Comparison of ENCODE assay signal across 17 cellular contexts in genomic region chr12:113120670-113121370, GRCh38.
A peak's percentile ranks its signal among the peaks of the same experiment; 100 is the strongest.
DNase-seq lines count a peak whose midpoint lies in the region; ATAC-seq and TF ChIP-seq lines count a peak whose summit lies in the region.
"Had no signal": no experiment of that assay in that cellular context is flagged by ENCODE, and none has a peak within 500 bp of the region (broad histone marks: within the 10 kb centered on the region; RNA-seq: fewer than 3 reads in every experiment).

No MANE protein-coding gene starts in this region.

- no peak overlapping the region for H3K27ac Mint-ChIP-seq in stimulated activated effector memory CD8-positive, alpha-beta T cell treated with anti-CD3 and anti-CD28 coated beads, Interleukin-12 subunit alpha, Interleukin-12 subunit beta, amount 100 ng/mL, for 72 hours
- H3K27ac Mint-ChIP-seq: endodermal cell, T-helper 17 cell had no signal

- no peaks in the 10 kb centered on the region for H3K27me3 ChIP-seq in RWPE2 (ENCODE audit: insufficient read depth, poor library complexity, severe bottlenecking)
- H3K27me3 ChIP-seq: cardiac muscle cell, upper lobe of left lung had no signal

- TF ChIP-seq CTCF in RWPE2 (IDR thresholded peaks at IDR 0.05; ENCODE audit: poor library complexity, severe bottlenecking) = no peak
- no peak for TF ChIP-seq CTCF in GM10266 (IDR thresholded peaks at IDR 0.05; ENCODE audit: control insufficient read depth, insufficient read depth, low read depth, missing control alignments)

- no peak overlapping the region for H3K4me3 ChIP-seq in RWPE2 (ENCODE audit: severe bottlenecking)
- H3K4me3 ChIP-seq: cardiac muscle cell, gastroesophageal sphincter, upper lobe of left lung had no signal

- no peaks in the 10 kb centered on the region for H3K9me3 ChIP-seq in RWPE2 (ENCODE audit: severe bottlenecking)

- H3K4me1 Mint-ChIP-seq in stimulated activated effector memory CD8-positive, alpha-beta T cell treated with anti-CD3 and anti-CD28 coated beads, Interleukin-12 subunit alpha, Interleukin-12 subunit beta, amount 100 ng/mL, for 72 hours = no peaks in the 10 kb centered on the region
- H3K4me1 Mint-ChIP-seq: CD4-positive, CD25-positive, alpha-beta regulatory T cell; endodermal cell; T-helper 17 cell had no signal

- ATAC-seq in RWPE2 (ENCODE audit: low read depth) (peak; percentile 32; the same call in 2 of the 3 replicates), GM21381 (IDR thresholded peaks at IDR 0.05; ENCODE audit: unreplicated experiment) (no peak)
- ATAC-seq in stimulated activated effector memory CD8-positive, alpha-beta T cell treated with anti-CD3 and anti-CD28 coated beads, Interleukin-12 subunit alpha, Interleukin-12 subunit beta, amount 100 ng/mL, for 72 hours = peak; percentile 11
- ATAC-seq: gastroesophageal sphincter, sciatic nerve, T-helper 17 cell had no signal

- DNase-seq in NCI-H1092 treated with DMSO at 0.1 percent for 48 hours (lab: John Stamatoyannopoulos, UW) (peak; percentile 15), NCI-H1092 (lab: John Stamatoyannopoulos, UW) (no peak), NCI-H146 (lab: John Stamatoyannopoulos, UW) (peak; percentile 72), RWPE2 (ENCODE audit: low spot score) (no peak), GM10266 (ENCODE audit: extremely low spot score) (no peak)
- DNase-seq in stimulated activated effector memory CD8-positive, alpha-beta T cell treated with anti-CD3 and anti-CD28 coated beads, Interleukin-12 subunit alpha, Interleukin-12 subunit beta, amount 100 ng/mL, for 72 hours (ENCODE audit: low spot score in 2 of 2) = no peak
- DNase-seq in activated CD4-positive, alpha-beta T cell treated with anti-CD3 and anti-CD28 coated beads for 1 hour = no peak
- DNase-seq: CD4-positive, CD25-positive, alpha-beta regulatory T cell; KG1; mammary epithelial cell; T-helper 17 cell; upper lobe of left lung had no signal

- H3K36me3 Mint-ChIP-seq in stimulated activated effector memory CD8-positive, alpha-beta T cell treated with anti-CD3 and anti-CD28 coated beads, Interleukin-12 subunit alpha, Interleukin-12 subunit beta, amount 100 ng/mL, for 72 hours = no peaks in the 10 kb centered on the region
- H3K36me3 Mint-ChIP-seq: CD4-positive, CD25-positive, alpha-beta regulatory T cell had no signal

- H3K27ac ChIP-seq in RWPE2 (ENCODE audit: poor library complexity, severe bottlenecking) = no peak overlapping the region
- H3K27ac ChIP-seq: cardiac muscle cell, gastroesophageal sphincter, upper lobe of left lung had no signal

- no peak overlapping the region for H3K4me3 Mint-ChIP-seq in stimulated activated effector memory CD8-positive, alpha-beta T cell treated with anti-CD3 and anti-CD28 coated beads, Interleukin-12 subunit alpha, Interleukin-12 subunit beta, amount 100 ng/mL, for 72 hours
- H3K4me3 Mint-ChIP-seq: CD4-positive, CD25-positive, alpha-beta regulatory T cell; endodermal cell; T-helper 17 cell had no signal

- H3K36me3 ChIP-seq in RWPE2 (ENCODE audit: low read depth) = no peaks in the 10 kb centered on the region
- H3K36me3 ChIP-seq: cardiac muscle cell, gastroesophageal sphincter, upper lobe of left lung had no signal

- H3K4me1 ChIP-seq in RWPE2 (ENCODE audit: insufficient read depth, poor library complexity, severe bottlenecking) = no peaks in the 10 kb centered on the region
- H3K4me1 ChIP-seq: gastroesophageal sphincter, upper lobe of left lung had no signal

- H3K9me3 Mint-ChIP-seq in stimulated activated effector memory CD8-positive, alpha-beta T cell treated with anti-CD3 and anti-CD28 coated beads, Interleukin-12 subunit alpha, Interleukin-12 subunit beta, amount 100 ng/mL, for 72 hours = no peaks in the 10 kb centered on the region

Comparison
In these comparisons a context has a peak if more than half of its experiments do, and no peak if none do; other contexts are left out.
1. DNase-seq: peak in NCI-H1092 treated with DMSO at 0.1 percent for 48 hours (single experiment) and NCI-H146 (single experiment); none in NCI-H1092 (single experiment), RWPE2 (single experiment), stimulated activated effector memory CD8-positive, alpha-beta T cell treated with anti-CD3 and anti-CD28 coated beads, Interleukin-12 subunit alpha, Interleukin-12 subunit beta, amount 100 ng/mL, for 72 hours (0 of 2), GM10266 (single experiment) and activated CD4-positive, alpha-beta T cell treated with anti-CD3 and anti-CD28 coated beads for 1 hour (single experiment).